In the genomic region with DNA sequence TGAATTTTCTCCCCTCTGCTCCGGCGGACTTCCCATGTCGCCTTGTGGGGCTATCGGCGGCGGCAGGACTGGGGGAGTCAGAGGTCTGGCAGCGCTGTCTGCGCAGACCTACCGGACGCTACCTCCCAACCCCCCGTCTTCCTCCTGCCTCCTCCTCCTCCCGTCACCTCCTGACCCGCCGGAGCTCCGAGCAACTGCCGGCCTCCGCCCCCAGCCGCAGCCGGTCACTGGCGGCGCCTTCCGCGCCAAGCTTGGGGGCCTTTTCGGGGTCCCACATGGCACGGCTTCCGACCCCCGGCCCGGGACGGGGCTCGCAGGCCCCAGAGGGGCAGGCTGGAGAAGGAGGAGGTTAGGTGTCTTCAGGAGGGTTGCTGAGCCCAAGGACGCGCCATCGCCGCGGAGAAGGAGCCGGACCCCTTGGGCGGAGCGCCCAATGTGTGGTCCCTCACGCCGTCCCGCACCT, we compare ENCODE assay signal across 8 cellular contexts. TPM values are rescaled to one million over a fixed set of nuclear protein-coding genes. Genes with fewer than 3 reads are reported as not detected.
DNase-seq lines count a peak whose midpoint lies in the region; ATAC-seq and TF ChIP-seq lines count a peak whose summit lies in the region.
"Not testable (repeated sequence)": the region's sequence is repeated elsewhere in the genome, so short reads cannot be mapped to it uniquely, and the experiment has no call there.

No MANE protein-coding gene starts in this region.

- BruUV-seq in OCI-LY7 (replicated peaks; lab: Mats Ljungman, UMichigan): not testable (repeated sequence)

- not testable (repeated sequence) for H3K9me2 ChIP-seq in OCI-LY7 (ENCODE audit: insufficient read depth, low read length)

- peaks cover 43% of the 10 kb centered on the region for H3K4me1 Mint-ChIP-seq in CD8-positive, alpha-beta T cell (ENCODE audit: low read depth)
- H3K4me1 Mint-ChIP-seq in stimulated activated effector memory CD8-positive, alpha-beta T cell treated with anti-CD3 and anti-CD28 coated beads, Interleukin-12 subunit alpha, Interleukin-12 subunit beta, amount 100 ng/mL, for 72 hours: peaks cover 29% of the 10 kb centered on the region

- CTCF ChIA-PET in CD8-positive, alpha-beta T cell (lab: Charles Lee): interaction anchor here (2.1 kb wide), 1 partner anchor 324 kb away, joined by 6 read pairs; no protein-coding TSS in a partner anchor
- CTCF ChIA-PET in OCI-LY7 (lab: Charles Lee; ENCODE audit: unreplicated experiment): not testable (repeated sequence)

- H3K27me3 ChIP-seq in CD8-positive, alpha-beta T cell (ENCODE audit: insufficient read depth, low read length); esophagus muscularis mucosa: not testable (repeated sequence)

- peak overlapping the region; percentile 70 for H3K27ac ChIP-seq in CD8-positive, alpha-beta T cell (ENCODE audit: low read depth, low read length)
- H3K27ac ChIP-seq in OCI-LY7 (ENCODE audit: low read depth, low read length, poor library complexity, severe bottlenecking) (peak overlapping the region; percentile 82), esophagus muscularis mucosa (replicated peaks in 1 of 4) (peak overlapping the region; percentile 79 to 93 (median 88)), mesodermal cell (ENCODE audit: low read depth, low read length, severe bottlenecking) (peak overlapping the region; percentile 94)

- POLR2A ChIA-PET in CD8-positive, alpha-beta T cell (lab: Charles Lee): interaction anchor here (0.6 to 2.1 kb wide), 4 partner anchors 7 to 277 kb away, joined by 3 to 19 read pairs (median 6); partner anchors contain the start of genes FAM117B and NBEAL1
- POLR2A ChIA-PET in OCI-LY7 (lab: Charles Lee): interaction anchor here (1.5 to 2.1 kb wide), 3 partner anchors 21 to 325 kb away, joined by 6 to 11 read pairs (median 6); partner anchors contain the start of gene ICA1L

- intact Hi-C loops in CD8-positive, alpha-beta T cell (cut with DNase I, micrococcal nuclease): loop anchor here (5.0 to 10.0 kb wide), 4 partner anchors 40 to 668 kb away; partner anchors contain the start of genes BMPR2 (in 2 of the 2), NOP58 (in 2 of the 2) and ICA1L (in 1 of the 2)
- intact Hi-C loops in OCI-LY7 (cut with micrococcal nuclease; ENCODE audit: unreplicated experiment): loop anchor here (10.0 kb wide), 1 partner anchor 522 kb away; no protein-coding TSS in a partner anchor
- intact Hi-C loops in esophagus muscularis mucosa (cut with DNase I): not testable (repeated sequence)

- not testable (repeated sequence) for H3K27me3 Mint-ChIP-seq in CD8-positive, alpha-beta T cell (ENCODE audit: low read depth)

- peak overlapping the region; percentile 96 for H3K4me3 Mint-ChIP-seq in CD8-positive, alpha-beta T cell
- peak overlapping the region; percentile 89 for H3K4me3 Mint-ChIP-seq in stimulated activated effector memory CD8-positive, alpha-beta T cell treated with anti-CD3 and anti-CD28 coated beads, Interleukin-12 subunit alpha, Interleukin-12 subunit beta, amount 100 ng/mL, for 72 hours

- H3K4me3 ChIP-seq in CD8-positive, alpha-beta T cell (ENCODE audit: low read depth, low read length): peak overlapping the region; percentile 98
- peak overlapping the region; percentile 88 for H3K4me3 ChIP-seq in OCI-LY7 (ENCODE audit: low read depth, low read length, poor library complexity, severe bottlenecking)
- H3K4me3 ChIP-seq in esophagus muscularis mucosa: peak overlapping the region; percentile 65 to 78 (median 73)
- peak overlapping the region; percentile 76 for H3K4me3 ChIP-seq in mesodermal cell (ENCODE audit: extremely low read depth, insufficient read depth, low read length, poor library complexity, severe bottlenecking)

- peaks cover 41% of the 10 kb centered on the region for H3K79me2 ChIP-seq in OCI-LY7 (ENCODE audit: insufficient read depth, low read depth, low read length)

- ATAC-seq in CD8-positive, alpha-beta T cell: peak; percentile 29
- ATAC-seq in GM21360 (IDR thresholded peaks at IDR 0.05; ENCODE audit: unreplicated experiment) (peak; percentile 48), HG03064 (IDR thresholded peaks at IDR 0.05; ENCODE audit: low read depth, unreplicated experiment) (peak; percentile 41)
- ATAC-seq in stimulated activated effector memory CD8-positive, alpha-beta T cell treated with anti-CD3 and anti-CD28 coated beads, Interleukin-12 subunit alpha, Interleukin-12 subunit beta, amount 100 ng/mL, for 72 hours: peak; percentile 73

- H3K4me2 ChIP-seq in OCI-LY7 (ENCODE audit: low read length): peak overlapping the region; percentile 87; the same call in 1 of the 2 replicates

- not testable (repeated sequence) for TF ChIP-seq POLR2A in esophagus muscularis mucosa (IDR thresholded peaks at IDR 0.05; ENCODE audit: low read depth)

- not testable (repeated sequence) for H3K36me3 ChIP-seq in CD8-positive, alpha-beta T cell (ENCODE audit: insufficient read depth, low read length); esophagus muscularis mucosa; mesodermal cell (ENCODE audit: control insufficient read depth, insufficient read depth, low read length)
- H3K36me3 ChIP-seq in OCI-LY7 (ENCODE audit: insufficient read depth, low read length): peaks cover 26% of the 10 kb centered on the region

- H3K9me3 ChIP-seq in CD8-positive, alpha-beta T cell (ENCODE audit: low read length); OCI-LY7 (ENCODE audit: low read length); esophagus muscularis mucosa; mesodermal cell (ENCODE audit: control insufficient read depth, low read length): not testable (repeated sequence)

- peaks cover 18% of the 10 kb centered on the region for H3K36me3 Mint-ChIP-seq in CD8-positive, alpha-beta T cell
- peaks cover 16% of the 10 kb centered on the region for H3K36me3 Mint-ChIP-seq in stimulated activated effector memory CD8-positive, alpha-beta T cell treated with anti-CD3 and anti-CD28 coated beads, Interleukin-12 subunit alpha, Interleukin-12 subunit beta, amount 100 ng/mL, for 72 hours

- DNase-seq in CD8-positive, alpha-beta T cell: peak in 1 of 7 experiments; percentile 7
- not testable (repeated sequence) for DNase-seq in OCI-LY7 (ENCODE audit: low spot score); esophagus muscularis mucosa (ENCODE audit: extremely low spot score)
- DNase-seq in activated naive CD4-positive, alpha-beta T cell treated with Interleukin-2 at 50 U/mL for 16 hours: peak; percentile 10
- DNase-seq in stimulated activated effector memory CD8-positive, alpha-beta T cell treated with anti-CD3 and anti-CD28 coated beads, Interleukin-12 subunit alpha, Interleukin-12 subunit beta, amount 100 ng/mL, for 72 hours (ENCODE audit: low spot score in 2 of 2): peak; percentile 24 to 79

- peak overlapping the region; percentile 92 for H3K27ac Mint-ChIP-seq in CD8-positive, alpha-beta T cell
- peak overlapping the region; percentile 94 for H3K27ac Mint-ChIP-seq in stimulated activated effector memory CD8-positive, alpha-beta T cell treated with anti-CD3 and anti-CD28 coated beads, Interleukin-12 subunit alpha, Interleukin-12 subunit beta, amount 100 ng/mL, for 72 hours

- H2AFZ ChIP-seq in OCI-LY7 (ENCODE audit: low read length): peak overlapping the region; percentile 94; the same call in 1 of the 2 replicates

- TF ChIP-seq CTCF in CD8-positive, alpha-beta T cell (IDR thresholded peaks at IDR 0.05); OCI-LY7 (conservative IDR thresholded peaks at IDR 0.05; ENCODE audit: low read length); esophagus muscularis mucosa (IDR thresholded peaks at IDR 0.05): not testable (repeated sequence)

- TF ChIP-seq EP300 in esophagus muscularis mucosa (IDR thresholded peaks at IDR 0.05): not testable (repeated sequence)

- 0% methylated on average over 3 of the region's 41 CpGs for WGBS in esophagus muscularis mucosa
- no CpG with 5 or more reads among the region's 41 CpGs for WGBS in mesodermal cell (ENCODE audit: insufficient coverage in 2 of 2), 2 experiments

- peaks cover 15% of the 10 kb centered on the region; the same call in 1 of the 2 replicates for H4K20me1 ChIP-seq in OCI-LY7 (ENCODE audit: insufficient read depth, low read length)

- peaks cover 16% of the 10 kb centered on the region for H3K4me1 ChIP-seq in CD8-positive, alpha-beta T cell (ENCODE audit: insufficient read depth, low read length)
- peaks cover 20% of the 10 kb centered on the region for H3K4me1 ChIP-seq in OCI-LY7 (ENCODE audit: insufficient read depth, low read length, poor library complexity, severe bottlenecking)
- peaks cover 16 to 29% (median 27%) of the 10 kb centered on the region in 4 donors for H3K4me1 ChIP-seq in esophagus muscularis mucosa
- H3K4me1 ChIP-seq in mesodermal cell (ENCODE audit: control insufficient read depth, insufficient read depth, low read length, poor library complexity, severe bottlenecking): not testable (repeated sequence)

- H3K9me3 Mint-ChIP-seq in CD8-positive, alpha-beta T cell; stimulated activated effector memory CD8-positive, alpha-beta T cell treated with anti-CD3 and anti-CD28 coated beads, Interleukin-12 subunit alpha, Interleukin-12 subunit beta, amount 100 ng/mL, for 72 hours: not testable (repeated sequence)

RNA-seq across cellular contexts. Expression of gene CARF, which starts 0.3 kb away (rescaled TPM):
- total RNA-seq in CD8-positive, alpha-beta T cell: 1 to 10 TPM; 6.3 to 8.7 TPM
- total RNA-seq in OCI-LY7 (2014; rRNA removed; shearing (Covaris generic)): 12.5 and 14.7 TPM in 2 replicates
- total RNA-seq in OCI-LY7 (2022) (17.5 and 21.4 TPM in 2 replicates), esophagus muscularis mucosa (10 to 100 TPM in 3 of 4 donors, 1 to 10 TPM in 1; 8.0 to 16.6 (median 12.8) TPM)
- polyA plus RNA-seq in mesodermal cell (2013, experiment 1 of 2): 5.6 TPM
- polyA plus RNA-seq in mesodermal cell (2013, experiment 2 of 2): 6.7 TPM

RNA-seq across cellular contexts. Expression of gene WDR12, which starts 0.9 kb away (rescaled TPM):
- total RNA-seq in CD8-positive, alpha-beta T cell: 1 to 10 TPM; 4.7 to 6.4 TPM
- 38.4 and 54.1 TPM in 2 replicates for total RNA-seq in OCI-LY7 (2014; rRNA removed; shearing (Covaris generic))
- total RNA-seq in OCI-LY7 (2022) (82.2 and 91.4 TPM in 2 replicates), esophagus muscularis mucosa (10 to 100 TPM in 3 of 4 donors, 1 to 10 TPM in 1; 8.2 to 17.6 (median 12.8) TPM)
- 51.4 TPM for polyA plus RNA-seq in mesodermal cell (2013, experiment 1 of 2)
- polyA plus RNA-seq in mesodermal cell (2013, experiment 2 of 2): 64.4 TPM

RNA-seq across cellular contexts. Expression of gene ICA1L, which starts 40.8 kb away (rescaled TPM):
- 1 to 10 TPM; 1.8 to 2.1 TPM for total RNA-seq in CD8-positive, alpha-beta T cell
- 3.8 and 5.2 TPM in 2 replicates for total RNA-seq in OCI-LY7 (2014; rRNA removed; shearing (Covaris generic))
- total RNA-seq in OCI-LY7 (2022): 11.1 and 12.0 TPM in 2 replicates
- 10 to 100 TPM in 2 of 4 donors, 1 to 10 TPM in 2; 9.6 to 14.4 (median 11.8) TPM for total RNA-seq in esophagus muscularis mucosa
- polyA plus RNA-seq in mesodermal cell (2013, experiment 1 of 2): 3.1 TPM
- 2.9 TPM for polyA plus RNA-seq in mesodermal cell (2013, experiment 2 of 2)
